ENCODE assay signal across 8 cellular contexts in genomic region chr19:13764821-13765394, GRCh38. TPM values are rescaled to one million over a fixed set of nuclear protein-coding genes. Genes with fewer than 3 reads are reported as not detected.
DNase-seq lines count a peak whose midpoint lies in the region; ATAC-seq and TF ChIP-seq lines count a peak whose summit lies in the region.

No MANE protein-coding gene starts in this region.

- peak overlapping the region; percentile 77 for H3K4me3 Mint-ChIP-seq in WTC11

- H3K4me1 ChIP-seq in HEK293 (ENCODE audit: control insufficient read depth, insufficient read depth, low read length) (no peaks in the 10 kb centered on the region), mesodermal cell (ENCODE audit: control insufficient read depth, insufficient read depth, low read length, poor library complexity, severe bottlenecking) (peaks cover 7% of the 10 kb centered on the region), tibial artery (peaks cover 0 to 23% (median 16%) of the 10 kb centered on the region in 4 donors)

- H3K36me3 Mint-ChIP-seq in WTC11, result peaks cover 19% of the 10 kb centered on the region

- intact Hi-C loops in dorsolateral prefrontal cortex (cut with DNase I) (no loop called here), tibial artery (cut with DNase I; ENCODE audit: low total_unique reads) (no loop called here)

- no peaks in the 10 kb centered on the region for H3K27me3 ChIP-seq in dorsolateral prefrontal cortex
- H3K27me3 ChIP-seq in tibial artery, result no peaks in the 10 kb centered on the region

- peak; percentile 10 for DNase-seq in AG08395 (ENCODE audit: low spot score)
- DNase-seq in WTC11 (ENCODE audit: low spot score), result peak; percentile 32
- DNase-seq in dorsolateral prefrontal cortex, result peak in 2 of 10 donors; percentile 25 to 41
- no peak for DNase-seq in tibial artery
- DNase-seq in NOMO-1 treated with DMSO at 0.1 percent for 48 hours (lab: John Stamatoyannopoulos, UW; ENCODE audit: unreplicated experiment), result no peak
- no peak for DNase-seq in NCI-H510A (lab: John Stamatoyannopoulos, UW)

- H3K4me3 ChIP-seq in HEK293 (ENCODE audit: low read depth, low read length), result peak overlapping the region; percentile 85
- peak overlapping the region; percentile 53 to 87 (median 78) for H3K4me3 ChIP-seq in dorsolateral prefrontal cortex
- peak overlapping the region; percentile 53 for H3K4me3 ChIP-seq in mesodermal cell (ENCODE audit: extremely low read depth, insufficient read depth, low read length, poor library complexity, severe bottlenecking)
- H3K4me3 ChIP-seq in tibial artery, result peak overlapping the region; percentile 66 to 89

- H3K36me3 ChIP-seq in HEK293 (ENCODE audit: control insufficient read depth in 2 of 2, insufficient read depth in 1 of 2, low read length in 2 of 2) (peaks cover 28 to 63% of the 10 kb centered on the region in 2 experiments; a peak in 2 of 3 replicates), mesodermal cell (ENCODE audit: control insufficient read depth, insufficient read depth, low read length) (peaks cover 62% of the 10 kb centered on the region), tibial artery (peaks cover 45 to 62% (median 57%) of the 10 kb centered on the region in 3 donors)

- no peak overlapping the region for H3K27ac Mint-ChIP-seq in WTC11

- no peaks in the 10 kb centered on the region for H3K9me3 Mint-ChIP-seq in WTC11

- POLR2A ChIA-PET in HEK293 (lab: Yijun Ruan, JAX) (interaction anchor here (0.8 to 2.1 kb wide), 11 partner anchors 9 to 315 kb away, joined by 3 to 30 read pairs (median 4); partner anchors contain the start of gene C19orf53), WTC11 (lab: Charles Lee) (interaction anchor here (0.6 to 2.1 kb wide), 3 partner anchors 10 to 379 kb away, joined by 3 to 6 read pairs (median 3); partner anchors contain the start of gene C19orf53)

- H3K4me1 Mint-ChIP-seq in WTC11, result peaks cover 7% of the 10 kb centered on the region

- no peak; the same call in 1 of the 2 replicates for TF ChIP-seq CTCF in HEK293 (tag by site-specific recombination; IDR thresholded peaks at IDR 0.05)
- no peak for TF ChIP-seq CTCF in WTC11 (IDR thresholded peaks at IDR 0.05)
- TF ChIP-seq CTCF in dorsolateral prefrontal cortex (IDR thresholded peaks at IDR 0.05 in 54 of 56, conservative IDR thresholded peaks at IDR 0.05 in 2 of 56; ENCODE audit: low read depth in 1 of 56, partially characterized antibody in 56 of 56), result no peak
- no peak for TF ChIP-seq CTCF in tibial artery (IDR thresholded peaks at IDR 0.05)

- H3K27ac ChIP-seq in HEK293 (ENCODE audit: extremely low read depth, low read depth, low read length) (peak overlapping the region; percentile 35; the same call in 1 of the 2 replicates), dorsolateral prefrontal cortex (peak overlapping the region in 56 of 59 donors; percentile 1 to 86 (median 68)), mesodermal cell (ENCODE audit: low read depth, low read length, severe bottlenecking) (no peak overlapping the region), tibial artery (peak overlapping the region; percentile 83 to 84)

- peaks cover 4% of the 10 kb centered on the region; the same call in 1 of the 2 replicates for H3K27me3 Mint-ChIP-seq in WTC11 (ENCODE audit: low read depth)

- CTCF ChIA-PET in HEK293 (lab: Yijun Ruan, JAX), result interaction anchor here (0.6 to 1.1 kb wide), 3 partner anchors 10 to 799 kb away, joined by 3 to 4 read pairs (median 3); no protein-coding TSS in a partner anchor
- CTCF ChIA-PET in WTC11 (lab: Charles Lee), result interaction anchor here (0.8 to 2.1 kb wide), 10 partner anchors 10 to 325 kb away, joined by 3 to 8 read pairs (median 4); partner anchors contain the start of gene C19orf53

- no peaks in the 10 kb centered on the region for H3K9me3 ChIP-seq in HEK293 (ENCODE audit: control insufficient read depth, insufficient read depth, low read depth, low read length)
- H3K9me3 ChIP-seq in mesodermal cell (ENCODE audit: control insufficient read depth, low read length), result no peaks in the 10 kb centered on the region
- no peaks in the 10 kb centered on the region for H3K9me3 ChIP-seq in tibial artery

- ATAC-seq in WTC11, result peak; percentile 60

- WGBS in mesodermal cell (ENCODE audit: insufficient coverage in 2 of 2), 2 experiments, result 5 to 7% methylated on average over 32 to 45 of the region's 48 CpGs

TF ChIP-seq in HEK293, 187 proteins besides CTCF, POLR2A, EP300 and RAD21 (continues in another document):
- 0 out of 2 replicates have a peak, but pooled peaks have one; percentile 33 for TF ChIP-seq WT1 (tag by site-specific recombination; IDR thresholded peaks at IDR 0.05)
- TF ChIP-seq ZNF654 (tag by site-specific recombination; IDR thresholded peaks at IDR 0.05; ENCODE audit: low read depth), result no peak
- TF ChIP-seq ZNF776 (tag by site-specific recombination; IDR thresholded peaks at IDR 0.05; ENCODE audit: borderline replicate concordance), result no peak
- no peak for TF ChIP-seq KLF8 (tag by site-specific recombination; IDR thresholded peaks at IDR 0.05)
- TF ChIP-seq ZNF571 (tag by site-specific recombination; IDR thresholded peaks at IDR 0.05), result no peak
- TF ChIP-seq ZNF76 (tag by site-specific recombination; IDR thresholded peaks at IDR 0.05; ENCODE audit: borderline replicate concordance, low read depth), result no peak
- TF ChIP-seq GLIS2 (tag by site-specific recombination; IDR thresholded peaks at IDR 0.05), result peak; percentile 12; the same call in 1 of the 2 replicates
- TF ChIP-seq ZFP3 (tag by site-specific recombination; IDR thresholded peaks at IDR 0.05; ENCODE audit: low read depth), result no peak
- TF ChIP-seq ZNF221 (tag by site-specific recombination; IDR thresholded peaks at IDR 0.05; ENCODE audit: borderline replicate concordance), result no peak
- TF ChIP-seq ZNF692 (tag by site-specific recombination; IDR thresholded peaks at IDR 0.05), result peak; percentile 62; the same call in 1 of the 2 replicates
- no peak for TF ChIP-seq REPIN1 (tag by site-specific recombination; IDR thresholded peaks at IDR 0.05; ENCODE audit: low read depth)
- TF ChIP-seq ZNF311 (tag by site-specific recombination; IDR thresholded peaks at IDR 0.05; ENCODE audit: borderline replicate concordance), result no peak
- no peak for TF ChIP-seq ZNF112 (tag by site-specific recombination; IDR thresholded peaks at IDR 0.05)
- TF ChIP-seq GLIS1 (tag by site-specific recombination; IDR thresholded peaks at IDR 0.05), result peak; percentile 68

TF ChIP-seq in WTC11, 78 proteins besides CTCF, POLR2A, EP300 and RAD21:
- TF ChIP-seq E2F4 (CRISPR knock-in tag; IDR thresholded peaks at IDR 0.05; ENCODE audit: borderline replicate concordance, low read depth) (0 out of 2 replicates have a peak, but pooled peaks have one; percentile 29), FOXP1 (CRISPR knock-in tag; IDR thresholded peaks at IDR 0.05; ENCODE audit: borderline replicate concordance) (0 out of 2 replicates have a peak, but pooled peaks have one; percentile 16), PRDM15 (CRISPR knock-in tag; IDR thresholded peaks at IDR 0.05) (peak; percentile 82), MYBL2 (CRISPR knock-in tag; IDR thresholded peaks at IDR 0.05) (0 out of 2 replicates have a peak, but pooled peaks have one; percentile 37), NFYB (CRISPR knock-in tag; conservative IDR thresholded peaks at IDR 0.05; ENCODE audit: low read depth) (no peak), SMAD3 (CRISPR knock-in tag; IDR thresholded peaks at IDR 0.05; ENCODE audit: borderline replicate concordance) (0 out of 2 replicates have a peak, but pooled peaks have one; percentile 24)

RNA-seq across cellular contexts. Expression of gene MRI1, which starts 0.6 kb away (rescaled TPM):
- total RNA-seq in WTC11 (2021), result 27.9 to 29.9 TPM (median 28.1 TPM) in 3 replicates
- total RNA-seq in dorsolateral prefrontal cortex, result 10 to 100 TPM; 17.0 to 55.8 (median 33.9) TPM
- 35.7 TPM for polyA plus RNA-seq in mesodermal cell (2013, experiment 1 of 2)
- polyA plus RNA-seq in mesodermal cell (2013, experiment 2 of 2), result 25.3 TPM

RNA-seq across cellular contexts. Expression of gene C19orf53, which starts 9.3 kb away (rescaled TPM):
- total RNA-seq in WTC11 (2021) (102 to 112 TPM (median 110 TPM) in 3 replicates), dorsolateral prefrontal cortex (100 to 1,000 TPM in 2 of 120 experiments, 10 to 100 TPM in 118; 44.9 to 112 (median 67.3) TPM)
- 170 TPM for polyA plus RNA-seq in mesodermal cell (2013, experiment 1 of 2)
- polyA plus RNA-seq in mesodermal cell (2013, experiment 2 of 2), result 158 TPM

RNA-seq across cellular contexts. Expression of gene ZSWIM4, which starts 30.3 kb away (rescaled TPM):
- 33.4 to 35.5 TPM (median 34.2 TPM) in 3 replicates for total RNA-seq in WTC11 (2021)
- total RNA-seq in dorsolateral prefrontal cortex, result 1 to 10 TPM; 4.0 to 10.0 (median 6.6) TPM
- 25.4 TPM for polyA plus RNA-seq in mesodermal cell (2013, experiment 1 of 2)
- 17.4 TPM for polyA plus RNA-seq in mesodermal cell (2013, experiment 2 of 2)

Comparison
In these comparisons a context has a peak if more than half of its experiments do, and no peak if none do; other contexts are left out.
1. DNase-seq: peak in AG08395 (single experiment) and WTC11 (single experiment); none in tibial artery (0 of 2), NOMO-1 treated with DMSO at 0.1 percent for 48 hours (single experiment) and NCI-H510A (single experiment).
2. Peak in every context shown above with its lines, with median percentiles within 50 percentile points of each other: H3K4me3 ChIP-seq.